In genomic region chr15:100831466-100831865, GRCh38 we compare ENCODE assay signal across 22 cellular contexts. TPM values are rescaled to one million over a fixed set of nuclear protein-coding genes. Genes with fewer than 3 reads are reported as not detected.
"Had no signal": no experiment of that assay in that cellular context is flagged by ENCODE, and none has a peak within 500 bp of the region (broad histone marks: within the 10 kb centered on the region; RNA-seq: fewer than 3 reads in every experiment).

No MANE protein-coding gene starts in this region.

- H3K4me3 ChIP-seq: heart left ventricle, lung, ovary, thyroid gland, vagina had no signal

- H3K4me3 Mint-ChIP-seq: activated CD4-positive, alpha-beta T cell treated with anti-CD3 and anti-CD28 coated beads, Interleukin-2, amount 10 ng/mL, durations not matched to agents 24 days and 14 days; activated naive CD8-positive, alpha-beta T cell; activated T-cell treated with anti-CD3 and anti-CD28 coated beads, Interleukin-2, amount 50 U/mL, for 72 hours; effector memory CD8-positive, alpha-beta T cell; immature natural killer cell; neural crest cell; stimulated activated effector memory CD8-positive, alpha-beta T cell treated with anti-CD3 and anti-CD28 coated beads, Interleukin-12 subunit alpha, Interleukin-12 subunit beta, amount 100 ng/mL, for 72 hours; T-helper 2 cell treated with Interferon-gamma antibody and Interleukin-4, amounts not matched to agents 5 μg/mL and 100 μg/mL, for 36 hours had no signal

- H3K27ac Mint-ChIP-seq: activated CD4-positive, alpha-beta T cell treated with anti-CD3 and anti-CD28 coated beads, Interleukin-2, amount 10 ng/mL, durations not matched to agents 24 days and 14 days; activated naive CD8-positive, alpha-beta T cell; activated T-cell treated with anti-CD3 and anti-CD28 coated beads, Interleukin-2, amount 50 U/mL, for 72 hours; effector memory CD8-positive, alpha-beta T cell; immature natural killer cell; stimulated activated effector memory CD8-positive, alpha-beta T cell treated with anti-CD3 and anti-CD28 coated beads, Interleukin-12 subunit alpha, Interleukin-12 subunit beta, amount 100 ng/mL, for 72 hours; T-helper 2 cell treated with Interferon-gamma antibody and Interleukin-4, amounts not matched to agents 5 μg/mL and 100 μg/mL, for 36 hours had no signal

- DNase-seq: activated CD4-positive, alpha-beta T cell treated with anti-CD3 and anti-CD28 coated beads, Interleukin-2, amount 10 ng/mL, durations not matched to agents 24 days and 14 days; activated CD4-positive, CD25-positive, alpha-beta regulatory T cell; activated CD8-positive, alpha-beta memory T cell treated with anti-CD3 and anti-CD28 coated beads, Interleukin-2, amount 50 U/mL, for 48 hours; activated gamma-delta T cell; activated T-cell treated with anti-CD3 and anti-CD28 coated beads, Interleukin-2, amount 50 U/mL, for 72 hours; brain microvascular endothelial cell; dermis blood vessel endothelial cell; effector memory CD8-positive, alpha-beta T cell; heart left ventricle; immature natural killer cell; left cardiac atrium; midbrain; ovary; thyroid gland had no signal

- H3K27me3 ChIP-seq: brain microvascular endothelial cell, ovary, thyroid gland, vagina had no signal

- H3K9me3 ChIP-seq: ovary, thyroid gland, vagina had no signal

- ATAC-seq: effector memory CD8-positive, alpha-beta T cell; heart left ventricle; left cardiac atrium had no signal

- H3K4me1 Mint-ChIP-seq: activated CD4-positive, alpha-beta T cell treated with anti-CD3 and anti-CD28 coated beads, Interleukin-2, amount 10 ng/mL, durations not matched to agents 24 days and 14 days; immature natural killer cell; neural crest cell; stimulated activated effector memory CD8-positive, alpha-beta T cell treated with anti-CD3 and anti-CD28 coated beads, Interleukin-12 subunit alpha, Interleukin-12 subunit beta, amount 100 ng/mL, for 72 hours had no signal

- H3K36me3 Mint-ChIP-seq: immature natural killer cell; stimulated activated effector memory CD8-positive, alpha-beta T cell treated with anti-CD3 and anti-CD28 coated beads, Interleukin-12 subunit alpha, Interleukin-12 subunit beta, amount 100 ng/mL, for 72 hours had no signal

- H3K27ac ChIP-seq: brain microvascular endothelial cell, epithelial cell of prostate, heart left ventricle, ovary, thyroid gland, vagina had no signal

- H3K9me3 Mint-ChIP-seq: activated CD4-positive, alpha-beta T cell treated with anti-CD3 and anti-CD28 coated beads, Interleukin-2, amount 10 ng/mL, durations not matched to agents 24 days and 14 days; T-helper 2 cell treated with Interferon-gamma antibody and Interleukin-4, amounts not matched to agents 5 μg/mL and 100 μg/mL, for 36 hours had no signal

- H3K4me1 ChIP-seq: heart left ventricle, thyroid gland, vagina had no signal

- H3K36me3 ChIP-seq: brain microvascular endothelial cell, heart left ventricle, ovary, thyroid gland, vagina had no signal

RNA-seq across cellular contexts. Expression of gene ALDH1A3, which starts 48.2 kb away (rescaled TPM):
- total RNA-seq: activated CD4-positive, alpha-beta T cell treated with anti-CD3 and anti-CD28 coated beads, Interleukin-2, amount 10 ng/mL, durations not matched to agents 24 days and 14 days; myocyte had no signal
- polyA plus RNA-seq: immature natural killer cell had no signal
